ENCODE assay signal across 2 cellular contexts in the genomic region with DNA sequence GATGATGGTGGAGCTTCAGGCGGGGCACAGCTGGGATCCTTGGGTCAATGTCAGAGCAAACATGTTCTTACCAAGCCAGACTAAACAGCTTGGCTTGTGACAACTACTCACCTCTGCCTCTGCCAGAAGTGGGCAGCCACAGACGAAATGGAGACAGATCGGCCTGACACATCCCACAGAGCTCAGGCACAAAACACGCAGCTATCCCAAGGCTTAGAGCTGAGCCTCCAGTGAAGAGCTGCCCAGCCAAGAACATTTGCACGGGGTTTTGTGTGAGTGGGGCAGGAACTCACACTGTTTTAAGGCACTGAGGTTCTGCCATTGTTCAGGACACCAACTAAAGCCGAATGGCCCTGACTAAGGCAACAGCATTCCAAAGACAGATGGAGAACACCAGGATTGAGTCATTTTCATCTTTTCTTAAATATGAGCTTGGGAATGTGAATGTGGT.
TF ChIP-seq lines count a peak whose summit lies in the region.

No MANE protein-coding gene starts in this region.

TF ChIP-seq in liver, 16 proteins besides CTCF, POLR2A, EP300 and RAD21:
- TF ChIP-seq HNF4A (conservative IDR thresholded peaks at IDR 0.05) (no peak), NR2F2 (IDR thresholded peaks at IDR 0.05) (no peak), YY1 (IDR thresholded peaks at IDR 0.05) (no peak), FOXA2 (IDR thresholded peaks at IDR 0.05) (no peak), HNF4G (IDR thresholded peaks at IDR 0.05) (no peak), RXRA (IDR thresholded peaks at IDR 0.05) (no peak), TAF1 (conservative IDR thresholded peaks at IDR 0.05) (no peak), EGR1 (IDR thresholded peaks at IDR 0.05; ENCODE audit: low read depth in 2 of 2) (no peak), SP1 (IDR thresholded peaks at IDR 0.05) (no peak), JUND (IDR thresholded peaks at IDR 0.05) (no peak), GABPA (IDR thresholded peaks at IDR 0.05 in 1 of 2, conservative IDR thresholded peaks at IDR 0.05 in 1 of 2) (no peak), FOXA1 (IDR thresholded peaks at IDR 0.05) (no peak), REST (IDR thresholded peaks at IDR 0.05) (no peak)
- TF ChIP-seq, protein P1, sequence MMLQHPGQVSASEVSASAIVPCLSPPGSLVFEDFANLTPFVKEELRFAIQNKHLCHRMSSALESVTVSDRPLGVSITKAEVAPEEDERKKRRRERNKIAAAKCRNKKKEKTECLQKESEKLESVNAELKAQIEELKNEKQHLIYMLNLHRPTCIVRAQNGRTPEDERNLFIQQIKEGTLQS (IDR thresholded peaks at IDR 0.05) = no peak
- TF ChIP-seq, protein P2, sequence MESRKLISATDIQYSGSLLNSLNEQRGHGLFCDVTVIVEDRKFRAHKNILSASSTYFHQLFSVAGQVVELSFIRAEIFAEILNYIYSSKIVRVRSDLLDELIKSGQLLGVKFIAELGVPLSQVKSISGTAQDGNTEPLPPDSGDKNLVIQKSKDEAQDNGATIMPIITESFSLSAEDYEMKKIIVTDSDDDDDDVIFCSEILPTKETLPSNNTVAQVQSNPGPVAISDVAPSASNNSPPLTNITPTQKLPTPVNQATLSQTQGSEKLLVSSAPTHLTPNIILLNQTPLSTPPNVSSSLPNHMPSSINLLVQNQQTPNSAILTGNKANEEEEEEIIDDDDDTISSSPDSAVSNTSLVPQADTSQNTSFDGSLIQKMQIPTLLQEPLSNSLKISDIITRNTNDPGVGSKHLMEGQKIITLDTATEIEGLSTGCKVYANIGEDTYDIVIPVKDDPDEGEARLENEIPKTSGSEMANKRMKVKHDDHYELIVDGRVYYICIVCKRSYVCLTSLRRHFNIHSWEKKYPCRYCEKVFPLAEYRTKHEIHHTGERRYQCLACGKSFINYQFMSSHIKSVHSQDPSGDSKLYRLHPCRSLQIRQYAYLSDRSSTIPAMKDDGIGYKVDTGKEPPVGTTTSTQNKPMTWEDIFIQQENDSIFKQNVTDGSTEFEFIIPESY (IDR thresholded peaks at IDR 0.05) = no peak
- TF ChIP-seq, protein P3, sequence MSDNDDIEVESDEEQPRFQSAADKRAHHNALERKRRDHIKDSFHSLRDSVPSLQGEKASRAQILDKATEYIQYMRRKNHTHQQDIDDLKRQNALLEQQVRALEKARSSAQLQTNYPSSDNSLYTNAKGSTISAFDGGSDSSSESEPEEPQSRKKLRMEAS (IDR thresholded peaks at IDR 0.05) = no peak
TF ChIP-seq in liver: peak in this region for 0.

TF ChIP-seq in HepG2, 621 proteins besides CTCF, POLR2A, EP300 and RAD21:
- TF ChIP-seq CCAR2 (optimal IDR thresholded peaks at IDR 0.05; ENCODE audit: low read depth, low read length) (no peak), CEBPZ (IDR thresholded peaks at IDR 0.05; ENCODE audit: low read length) (no peak), GFI1 (CRISPR knock-in tag; IDR thresholded peaks at IDR 0.05; ENCODE audit: borderline replicate concordance) (no peak), FOXJ3 (CRISPR knock-in tag; IDR thresholded peaks at IDR 0.05; ENCODE audit: borderline replicate concordance) (no peak), ZNF225 (CRISPR knock-in tag; IDR thresholded peaks at IDR 0.05) (no peak), FOXK2 (IDR thresholded peaks at IDR 0.05) (no peak), REL (CRISPR knock-in tag; conservative IDR thresholded peaks at IDR 0.05) (no peak), GTF3A (CRISPR knock-in tag; conservative IDR thresholded peaks at IDR 0.05) (no peak), TAF15 (IDR thresholded peaks at IDR 0.05; ENCODE audit: low read depth, low read length, poor library complexity, severe bottlenecking) (no peak), ZBTB21 (CRISPR knock-in tag; IDR thresholded peaks at IDR 0.05) (no peak), KDM3A (CRISPR knock-in tag; IDR thresholded peaks at IDR 0.05; ENCODE audit: low read depth) (no peak), ZKSCAN1 (IDR thresholded peaks at IDR 0.05; ENCODE audit: low read length) (no peak), PHF5A (CRISPR knock-in tag; IDR thresholded peaks at IDR 0.05; ENCODE audit: low read depth, unreplicated experiment) (no peak), SMC3 (IDR thresholded peaks at IDR 0.05; ENCODE audit: low read length) (no peak), KDM2A (CRISPR knock-in tag; IDR thresholded peaks at IDR 0.05; ENCODE audit: borderline replicate concordance, low read depth) (no peak), NCOA5 (CRISPR knock-in tag; IDR thresholded peaks at IDR 0.05) (no peak)
- TF ChIP-seq, protein P4, sequence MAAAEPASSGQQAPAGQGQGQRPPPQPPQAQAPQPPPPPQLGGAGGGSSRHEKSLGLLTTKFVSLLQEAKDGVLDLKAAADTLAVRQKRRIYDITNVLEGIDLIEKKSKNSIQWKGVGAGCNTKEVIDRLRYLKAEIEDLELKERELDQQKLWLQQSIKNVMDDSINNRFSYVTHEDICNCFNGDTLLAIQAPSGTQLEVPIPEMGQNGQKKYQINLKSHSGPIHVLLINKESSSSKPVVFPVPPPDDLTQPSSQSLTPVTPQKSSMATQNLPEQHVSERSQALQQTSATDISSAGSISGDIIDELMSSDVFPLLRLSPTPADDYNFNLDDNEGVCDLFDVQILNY (CRISPR knock-in tag; conservative IDR thresholded peaks at IDR 0.05) = no peak
- TF ChIP-seq, protein P5, sequence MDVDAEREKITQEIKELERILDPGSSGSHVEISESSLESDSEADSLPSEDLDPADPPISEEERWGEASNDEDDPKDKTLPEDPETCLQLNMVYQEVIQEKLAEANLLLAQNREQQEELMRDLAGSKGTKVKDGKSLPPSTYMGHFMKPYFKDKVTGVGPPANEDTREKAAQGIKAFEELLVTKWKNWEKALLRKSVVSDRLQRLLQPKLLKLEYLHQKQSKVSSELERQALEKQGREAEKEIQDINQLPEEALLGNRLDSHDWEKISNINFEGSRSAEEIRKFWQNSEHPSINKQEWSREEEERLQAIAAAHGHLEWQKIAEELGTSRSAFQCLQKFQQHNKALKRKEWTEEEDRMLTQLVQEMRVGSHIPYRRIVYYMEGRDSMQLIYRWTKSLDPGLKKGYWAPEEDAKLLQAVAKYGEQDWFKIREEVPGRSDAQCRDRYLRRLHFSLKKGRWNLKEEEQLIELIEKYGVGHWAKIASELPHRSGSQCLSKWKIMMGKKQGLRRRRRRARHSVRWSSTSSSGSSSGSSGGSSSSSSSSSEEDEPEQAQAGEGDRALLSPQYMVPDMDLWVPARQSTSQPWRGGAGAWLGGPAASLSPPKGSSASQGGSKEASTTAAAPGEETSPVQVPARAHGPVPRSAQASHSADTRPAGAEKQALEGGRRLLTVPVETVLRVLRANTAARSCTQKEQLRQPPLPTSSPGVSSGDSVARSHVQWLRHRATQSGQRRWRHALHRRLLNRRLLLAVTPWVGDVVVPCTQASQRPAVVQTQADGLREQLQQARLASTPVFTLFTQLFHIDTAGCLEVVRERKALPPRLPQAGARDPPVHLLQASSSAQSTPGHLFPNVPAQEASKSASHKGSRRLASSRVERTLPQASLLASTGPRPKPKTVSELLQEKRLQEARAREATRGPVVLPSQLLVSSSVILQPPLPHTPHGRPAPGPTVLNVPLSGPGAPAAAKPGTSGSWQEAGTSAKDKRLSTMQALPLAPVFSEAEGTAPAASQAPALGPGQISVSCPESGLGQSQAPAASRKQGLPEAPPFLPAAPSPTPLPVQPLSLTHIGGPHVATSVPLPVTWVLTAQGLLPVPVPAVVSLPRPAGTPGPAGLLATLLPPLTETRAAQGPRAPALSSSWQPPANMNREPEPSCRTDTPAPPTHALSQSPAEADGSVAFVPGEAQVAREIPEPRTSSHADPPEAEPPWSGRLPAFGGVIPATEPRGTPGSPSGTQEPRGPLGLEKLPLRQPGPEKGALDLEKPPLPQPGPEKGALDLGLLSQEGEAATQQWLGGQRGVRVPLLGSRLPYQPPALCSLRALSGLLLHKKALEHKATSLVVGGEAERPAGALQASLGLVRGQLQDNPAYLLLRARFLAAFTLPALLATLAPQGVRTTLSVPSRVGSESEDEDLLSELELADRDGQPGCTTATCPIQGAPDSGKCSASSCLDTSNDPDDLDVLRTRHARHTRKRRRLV (CRISPR knock-in tag; IDR thresholded peaks at IDR 0.05) = no peak
- TF ChIP-seq, protein P6, sequence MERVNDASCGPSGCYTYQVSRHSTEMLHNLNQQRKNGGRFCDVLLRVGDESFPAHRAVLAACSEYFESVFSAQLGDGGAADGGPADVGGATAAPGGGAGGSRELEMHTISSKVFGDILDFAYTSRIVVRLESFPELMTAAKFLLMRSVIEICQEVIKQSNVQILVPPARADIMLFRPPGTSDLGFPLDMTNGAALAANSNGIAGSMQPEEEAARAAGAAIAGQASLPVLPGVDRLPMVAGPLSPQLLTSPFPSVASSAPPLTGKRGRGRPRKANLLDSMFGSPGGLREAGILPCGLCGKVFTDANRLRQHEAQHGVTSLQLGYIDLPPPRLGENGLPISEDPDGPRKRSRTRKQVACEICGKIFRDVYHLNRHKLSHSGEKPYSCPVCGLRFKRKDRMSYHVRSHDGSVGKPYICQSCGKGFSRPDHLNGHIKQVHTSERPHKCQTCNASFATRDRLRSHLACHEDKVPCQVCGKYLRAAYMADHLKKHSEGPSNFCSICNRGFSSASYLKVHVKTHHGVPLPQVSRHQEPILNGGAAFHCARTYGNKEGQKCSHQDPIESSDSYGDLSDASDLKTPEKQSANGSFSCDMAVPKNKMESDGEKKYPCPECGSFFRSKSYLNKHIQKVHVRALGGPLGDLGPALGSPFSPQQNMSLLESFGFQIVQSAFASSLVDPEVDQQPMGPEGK (CRISPR knock-in tag; IDR thresholded peaks at IDR 0.05) = no peak
